18 cellular contexts compared by ENCODE assay signal in the genomic region with DNA sequence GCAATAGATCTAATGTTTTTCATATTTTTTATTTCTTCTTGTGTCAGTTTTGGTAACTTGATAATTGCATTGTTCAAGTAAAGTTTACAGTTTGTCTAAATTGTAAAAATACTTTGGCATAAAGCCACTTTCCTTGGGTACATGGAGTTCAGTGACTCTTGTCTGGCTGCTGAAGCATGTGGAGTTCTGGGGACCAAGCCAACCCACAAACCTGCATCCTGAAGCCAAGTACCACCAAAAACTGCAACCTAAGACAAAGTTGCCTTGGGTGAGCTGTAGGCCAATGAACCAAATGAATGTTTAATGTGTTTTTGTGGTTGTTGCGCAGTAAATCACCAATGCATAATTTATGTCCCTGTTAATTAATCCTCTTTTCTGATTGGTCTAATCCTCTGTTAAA.
A peak's percentile ranks its signal among the peaks of the same experiment; 100 is the strongest.
DNase-seq lines count a peak whose midpoint lies in the region; ATAC-seq and TF ChIP-seq lines count a peak whose summit lies in the region.
"Had no signal": no experiment of that assay in that cellular context is flagged by ENCODE, and none has a peak within 500 bp of the region (broad histone marks: within the 10 kb centered on the region; RNA-seq: fewer than 3 reads in every experiment).

No MANE protein-coding gene starts in this region.

- H3K4me3 ChIP-seq in astrocyte of the spinal cord (ENCODE audit: low read depth, low read length): no peak overlapping the region
- H3K4me3 ChIP-seq: GM23338, PC-9 had no signal

- no peak for ATAC-seq in HG03565 (IDR thresholded peaks at IDR 0.05; ENCODE audit: unreplicated experiment)
- ATAC-seq: GM23338, SK-N-SH treated with all-trans-retinoic acid at 6 μM for 48 hours had no signal

- TF ChIP-seq CTCF in astrocyte of the spinal cord (IDR thresholded peaks at IDR 0.05; ENCODE audit: low read depth, low read length): no peak

- in situ Hi-C loops in astrocyte of the spinal cord (cut with HindIII; ENCODE audit: low sequenced_read_pairs): no loop called here

- DNase-seq in DMS79 (lab: John Stamatoyannopoulos, UW) (peak; percentile 85), LHCN-M2 (ENCODE audit: low read depth) (peak; percentile 15), astrocyte of the spinal cord (ENCODE audit: low read depth, low spot score) (peak; percentile 12), midbrain (lab: John Stamatoyannopoulos, UW) (peak; percentile 1), GM03348 (ENCODE audit: low spot score) (no peak)
- no peak for DNase-seq in stimulated activated naive CD4-positive, alpha-beta T cell treated with Interleukin-2 at 50 U/mL for 16 hours (lab: John Stamatoyannopoulos, UW)
- DNase-seq: AML-193; CD4-positive, CD25-positive, alpha-beta regulatory T cell; DMS53; KBM-7; MM.1S; NCI-H1930; NCI-H2227 treated with DMSO at 0.1 percent for 48 hours; NCI-H526 treated with DMSO at 0.1 percent for 48 hours; PC-9 had no signal

Comparison
In these comparisons a context has a peak if more than half of its experiments do, and no peak if none do; other contexts are left out.
1. DNase-seq: peak in DMS79 (single experiment), LHCN-M2 (single experiment), astrocyte of the spinal cord (single experiment) and midbrain (single experiment); none in GM03348 (single experiment) and stimulated activated naive CD4-positive, alpha-beta T cell treated with Interleukin-2 at 50 U/mL for 16 hours (single experiment).